Comparison of ENCODE assay signal across 12 cellular contexts in the genomic region with DNA sequence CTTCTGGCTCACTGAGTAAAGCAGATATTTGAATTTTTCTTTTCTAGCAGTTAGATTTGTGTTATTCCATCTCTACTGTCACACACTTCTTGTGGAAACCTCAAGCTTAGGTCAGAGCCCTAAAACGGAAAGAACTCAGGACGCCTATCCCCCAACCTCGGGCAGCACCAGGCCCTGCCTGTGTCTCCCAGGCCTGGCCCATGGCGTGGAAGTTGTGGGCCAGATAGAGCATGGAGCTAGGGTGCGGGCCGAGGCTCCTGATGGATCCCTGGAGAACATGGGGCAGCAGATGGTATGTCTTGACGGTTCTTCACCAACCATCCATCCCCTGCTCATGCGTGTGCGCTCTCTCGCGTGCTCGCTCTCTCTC. TPM values are rescaled to one million over a fixed set of nuclear protein-coding genes. Genes with fewer than 3 reads are reported as not detected.
DNase-seq lines count a peak whose midpoint lies in the region; TF ChIP-seq lines count a peak whose summit lies in the region.
"Had no signal": no experiment of that assay in that cellular context is flagged by ENCODE, and none has a peak within 500 bp of the region (broad histone marks: within the 10 kb centered on the region; RNA-seq: fewer than 3 reads in every experiment).

No MANE protein-coding gene starts in this region.

- no TSS peak for BruUV-seq in PC-9 (replicated peaks; lab: Mats Ljungman, UMichigan)
- BruUV-seq in mammary epithelial cell (replicated peaks; lab: Mats Ljungman, UMichigan), result no TSS peak

- no peak overlapping the region for H3K9ac ChIP-seq in mammary epithelial cell (ENCODE audit: insufficient read depth, low read length)

- POLR2A ChIA-PET in PC-9 (lab: Charles Lee; ENCODE audit: unreplicated experiment), result no interaction called here

- intact Hi-C loops in PC-9 (cut with micrococcal nuclease; ENCODE audit: unreplicated experiment), result loop anchor here (1.0 to 5.0 kb wide), 4 partner anchors 118 to 226 kb away; no protein-coding TSS in a partner anchor
- intact Hi-C loops in mammary epithelial cell (cut with micrococcal nuclease), result loop anchor here (1.0 to 2.0 kb wide), 3 partner anchors 120 to 225 kb away; no protein-coding TSS in a partner anchor

- peaks cover 46% of the 10 kb centered on the region for H3K4me1 ChIP-seq in PC-9 (replicated peaks; ENCODE audit: insufficient read depth)
- peaks cover 26% of the 10 kb centered on the region for H3K4me1 ChIP-seq in hepatocyte (ENCODE audit: insufficient read depth)
- H3K4me1 ChIP-seq in mammary epithelial cell (ENCODE audit: insufficient read depth, low read length), result no peaks in the 10 kb centered on the region

- dilution Hi-C loops in mammary epithelial cell (cut with HindIII; ENCODE audit: low sequenced_read_pairs), result no loop called here

- H2AFZ ChIP-seq in PC-9 (no peak overlapping the region), hepatocyte (no peak overlapping the region), mammary epithelial cell (ENCODE audit: low read depth, low read length) (no peak overlapping the region)

- peak; percentile 72 for TF ChIP-seq CTCF in 22Rv1 (IDR thresholded peaks at IDR 0.05)
- peak; percentile 55 for TF ChIP-seq CTCF in C4-2B (conservative IDR thresholded peaks at IDR 0.05)
- TF ChIP-seq CTCF in PC-9 (conservative IDR thresholded peaks at IDR 0.05), result peak; percentile 45; the same call in 1 of the 2 replicates
- no peak for TF ChIP-seq CTCF in hepatocyte (IDR thresholded peaks at IDR 0.05; ENCODE audit: poor library complexity)
- TF ChIP-seq CTCF in mammary epithelial cell (conservative IDR thresholded peaks at IDR 0.05 in 1 of 2, IDR thresholded peaks at IDR 0.05 in 1 of 2; ENCODE audit: extremely low read depth in 1 of 2, insufficient read depth in 1 of 2, low read depth in 1 of 2, low read length in 2 of 2), result no peak

- H3K79me2 ChIP-seq in PC-9 (ENCODE audit: low read depth) (peaks cover 5% of the 10 kb centered on the region; the same call in 1 of the 2 replicates), hepatocyte (no peaks in the 10 kb centered on the region), mammary epithelial cell (ENCODE audit: insufficient read depth, low read length) (no peaks in the 10 kb centered on the region)

- H3K27me3 ChIP-seq in PC-9 (ENCODE audit: insufficient read depth, low read depth), result no peaks in the 10 kb centered on the region
- H3K27me3 ChIP-seq in hepatocyte, result no peaks in the 10 kb centered on the region
- no peaks in the 10 kb centered on the region for H3K27me3 ChIP-seq in mammary epithelial cell (ENCODE audit: insufficient read depth, low read length)

- H3K4me3 ChIP-seq in PC-9, result no peak overlapping the region
- no peak overlapping the region for H3K4me3 ChIP-seq in hepatocyte
- no peak overlapping the region for H3K4me3 ChIP-seq in mammary epithelial cell (replicated peaks in 1 of 3; ENCODE audit: insufficient read depth in 1 of 3, low read depth in 2 of 3, low read length in 3 of 3)

- H3F3A ChIP-seq in PC-9 (ENCODE audit: insufficient read depth, low read depth), result peaks cover 35% of the 10 kb centered on the region

- H4K20me1 ChIP-seq in PC-9 (ENCODE audit: insufficient read depth) (no peaks in the 10 kb centered on the region), hepatocyte (ENCODE audit: insufficient read depth, poor library complexity, severe bottlenecking) (no peaks in the 10 kb centered on the region), mammary epithelial cell (ENCODE audit: insufficient read depth, low read length) (no peaks in the 10 kb centered on the region)

- in situ Hi-C loops in mammary epithelial cell (cut with MboI; ENCODE audit: low sequenced_read_pairs in 2 of 2), result no loop called here

- no peak for DNase-seq in PC-9
- DNase-seq in hepatocyte (ENCODE audit: low spot score), result no peak
- no peak for DNase-seq in mammary epithelial cell
- no peak for DNase-seq in NCI-H1092 treated with DMSO at 0.1 percent for 48 hours (lab: John Stamatoyannopoulos, UW)
- no peak for DNase-seq in NCI-H226
- DNase-seq: activated B cell treated with CpG ODN at 0.5 μM for 24 hours; NCI-H1417 treated with DMSO at 0.1 percent for 48 hours; NK-92 treated with Interleukin-12 subunit alpha and Interleukin-12 subunit beta, amount 100 ng/mL, for 24 hours had no signal

- H3K36me3 ChIP-seq in PC-9 (ENCODE audit: low read depth), result peaks cover 7% of the 10 kb centered on the region; the same call in 1 of the 2 replicates
- H3K36me3 ChIP-seq in hepatocyte (replicated peaks; ENCODE audit: insufficient read depth, low read depth), result no peaks in the 10 kb centered on the region
- H3K36me3 ChIP-seq in mammary epithelial cell (ENCODE audit: insufficient read depth, low read length), result no peaks in the 10 kb centered on the region

- H3K9me3 ChIP-seq in PC-9 (ENCODE audit: insufficient read depth, low read depth), result no peaks in the 10 kb centered on the region
- no peaks in the 10 kb centered on the region for H3K9me3 ChIP-seq in hepatocyte (ENCODE audit: low read depth)
- H3K9me3 ChIP-seq in mammary epithelial cell (replicated peaks; ENCODE audit: insufficient read depth, low read length), result no peaks in the 10 kb centered on the region
- H3K9me3 ChIP-seq: Caco-2 had no signal

- peak overlapping the region; percentile 77 for H3K4me2 ChIP-seq in PC-9
- H3K4me2 ChIP-seq in hepatocyte, result no peak overlapping the region
- H3K4me2 ChIP-seq in mammary epithelial cell (ENCODE audit: insufficient read depth, low read depth, low read length), result no peak overlapping the region

- H3K27ac ChIP-seq in 22Rv1, result no peak overlapping the region
- no peak overlapping the region for H3K27ac ChIP-seq in C4-2B
- H3K27ac ChIP-seq in PC-9, result peak overlapping the region; percentile 97
- H3K27ac ChIP-seq in hepatocyte, result peak overlapping the region; percentile 28
- H3K27ac ChIP-seq in mammary epithelial cell (ENCODE audit: insufficient read depth, low read depth, low read length), result no peak overlapping the region
- H3K27ac ChIP-seq: HL-60 had no signal

- H3K9me2 ChIP-seq in PC-9 (ENCODE audit: insufficient read depth) (no peaks in the 10 kb centered on the region), hepatocyte (replicated peaks; ENCODE audit: insufficient read depth) (no peaks in the 10 kb centered on the region)

- CTCF ChIA-PET in PC-9 (lab: Charles Lee) (interaction anchor here (0.7 kb wide), 1 partner anchor 166 kb away, joined by 3 read pairs; no protein-coding TSS in a partner anchor), mammary epithelial cell (lab: Charles Lee; ENCODE audit: low non-redundant PET) (no interaction called here)

- WGBS in hepatocyte (ENCODE audit: low lambda C conversion rate, missing lambda C conversion rate), result 95% methylated on average over 12 of the region's 12 CpGs
- WGBS in mammary epithelial cell (ENCODE audit: low coverage, missing lambda C conversion rate), result 92% methylated on average over 12 of the region's 12 CpGs

RNA-seq across cellular contexts. Expression of gene P2RX4, which starts 20.6 kb away (rescaled TPM):
- 21.0 and 28.1 TPM in 2 replicates for total RNA-seq in PC-9 (2021)
- 81.8 and 114 TPM in 2 replicates for total RNA-seq in hepatocyte
- polyA plus RNA-seq in hepatocyte, result 68.1 and 94.6 TPM in 2 replicates
- total RNA-seq in mammary epithelial cell, result 1 to 10 TPM; 5.0 to 5.4 TPM
- 3.3 TPM for polyA plus RNA-seq in mammary epithelial cell
- 14.1 TPM for polyA minus RNA-seq in mammary epithelial cell

Comparison
In these comparisons a context has a peak if more than half of its experiments do, and no peak if none do; other contexts are left out.
1. H3K27ac ChIP-seq: peak in PC-9 (single experiment) and hepatocyte (single experiment); none in 22Rv1 (single experiment), C4-2B (single experiment) and mammary epithelial cell (single experiment).
2. CTCF ChIP-seq: peak in 22Rv1 (single experiment), C4-2B (single experiment) and PC-9 (single experiment); none in hepatocyte (single experiment) and mammary epithelial cell (0 of 2).